In genomic region chr6:44593539-44593944, GRCh38 we compare ENCODE assay signal across 8 cellular contexts.
DNase-seq lines count a peak whose midpoint lies in the region; ATAC-seq, FAIRE-seq and TF ChIP-seq lines count a peak whose summit lies in the region.

No MANE protein-coding gene starts in this region.

- H3K27me3 Mint-ChIP-seq in activated CD8-positive, alpha-beta memory T cell treated with anti-CD3 and anti-CD28 coated beads, Interleukin-2, amount 10 ng/mL, durations not matched to agents 7 days and 5 days: peaks cover 17% of the 10 kb centered on the region

- ATAC-seq in HG03432 (IDR thresholded peaks at IDR 0.05; ENCODE audit: unreplicated experiment) (peak; percentile 60), HG02938 (IDR thresholded peaks at IDR 0.05; ENCODE audit: unreplicated experiment) (no peak), HG02981 (IDR thresholded peaks at IDR 0.05; ENCODE audit: unreplicated experiment) (no peak)
- ATAC-seq in activated CD8-positive, alpha-beta memory T cell treated with anti-CD3 and anti-CD28 coated beads, Interleukin-2, amount 10 ng/mL, durations not matched to agents 7 days and 5 days: peak; percentile 72

- no peak for FAIRE-seq in D721Med (lab: Jason Lieb, UNC)

- no peaks in the 10 kb centered on the region for H3K9me3 Mint-ChIP-seq in activated CD8-positive, alpha-beta memory T cell treated with anti-CD3 and anti-CD28 coated beads, Interleukin-2, amount 10 ng/mL, durations not matched to agents 7 days and 5 days (ENCODE audit: low read depth)

- no peak overlapping the region for H3K4me3 Mint-ChIP-seq in activated CD8-positive, alpha-beta memory T cell treated with anti-CD3 and anti-CD28 coated beads, Interleukin-2, amount 10 ng/mL, durations not matched to agents 7 days and 5 days

- H3K4me1 Mint-ChIP-seq in activated CD8-positive, alpha-beta memory T cell treated with anti-CD3 and anti-CD28 coated beads, Interleukin-2, amount 10 ng/mL, durations not matched to agents 7 days and 5 days: peaks cover 6% of the 10 kb centered on the region

- DNase-seq in D721Med (ENCODE audit: insufficient read length, low spot score): no peak
- peak; percentile 76 for DNase-seq in NOMO-1 treated with dmso at 0.1 percent for 144 hours (lab: John Stamatoyannopoulos, UW; ENCODE audit: unreplicated experiment)
- peak; percentile 80 for DNase-seq in activated CD8-positive, alpha-beta memory T cell treated with anti-CD3 and anti-CD28 coated beads, Interleukin-2, amount 10 ng/mL, durations not matched to agents 7 days and 5 days
- peak; percentile 34 for DNase-seq in foreskin melanocyte
- DNase-seq in skeletal muscle cell (ENCODE audit: low read depth): peak; percentile 36

- H3K27ac Mint-ChIP-seq in activated CD8-positive, alpha-beta memory T cell treated with anti-CD3 and anti-CD28 coated beads, Interleukin-2, amount 10 ng/mL, durations not matched to agents 7 days and 5 days: no peak overlapping the region

- H3K4me3 ChIP-seq in skeletal muscle cell (ENCODE audit: low read depth, low read length): no peak overlapping the region

- no peaks in the 10 kb centered on the region for H3K36me3 Mint-ChIP-seq in activated CD8-positive, alpha-beta memory T cell treated with anti-CD3 and anti-CD28 coated beads, Interleukin-2, amount 10 ng/mL, durations not matched to agents 7 days and 5 days

- CTCF ChIA-PET in activated CD8-positive, alpha-beta memory T cell treated with anti-CD3 and anti-CD28 coated beads, Interleukin-2, amount 10 ng/mL, durations not matched to agents 7 days and 5 days (lab: Charles Lee): interaction anchor here (0.9 to 1.7 kb wide), 6 partner anchors 9 to 1121 kb away, joined by 3 to 7 read pairs (median 4); no protein-coding TSS in a partner anchor

- TF ChIP-seq CTCF in D721Med (IDR thresholded peaks at IDR 0.05; ENCODE audit: insufficient read depth, missing control alignments): peak; percentile 62

Comparison
In these comparisons a context has a peak if more than half of its experiments do, and no peak if none do; other contexts are left out.
1. ATAC-seq: peak in HG03432 (single experiment) and activated CD8-positive, alpha-beta memory T cell treated with anti-CD3 and anti-CD28 coated beads, Interleukin-2, amount 10 ng/mL, durations not matched to agents 7 days and 5 days (single experiment); none in HG02938 (single experiment) and HG02981 (single experiment).